ENCODE assay signal across 20 cellular contexts in the genomic region with DNA sequence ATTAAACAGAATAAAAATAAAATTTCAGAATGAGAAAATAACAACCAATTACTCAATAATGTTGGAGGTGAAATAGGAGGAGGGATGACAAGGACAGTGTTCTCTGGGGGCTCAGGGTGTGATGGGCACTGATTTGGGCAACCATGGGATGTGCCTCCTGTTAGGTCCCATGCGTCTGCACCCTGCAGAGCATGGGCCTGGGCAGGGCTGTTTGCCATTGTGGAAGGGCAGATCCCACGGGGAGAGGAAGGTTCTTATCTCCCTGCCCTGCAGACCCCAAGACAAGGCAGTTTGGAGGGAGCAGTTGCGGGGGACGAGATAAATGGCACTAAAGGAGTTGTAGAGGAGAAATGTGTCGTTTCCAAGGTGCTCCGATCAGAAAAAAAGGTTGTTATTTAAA.
DNase-seq lines count a peak whose midpoint lies in the region; ATAC-seq and TF ChIP-seq lines count a peak whose summit lies in the region.
"Had no signal": no experiment of that assay in that cellular context is flagged by ENCODE, and none has a peak within 500 bp of the region (broad histone marks: within the 10 kb centered on the region; RNA-seq: fewer than 3 reads in every experiment).

No MANE protein-coding gene starts in this region.

- H2AK5ac ChIP-seq in IMR-90 (ENCODE audit: low read depth, low read length): no peak overlapping the region

- H3K36me3 Mint-ChIP-seq in neural progenitor cell: no peaks in the 10 kb centered on the region
- H3K36me3 Mint-ChIP-seq: CD4-positive, CD25-positive, alpha-beta regulatory T cell; CD8-positive, alpha-beta memory T cell had no signal

- H3K4me2 ChIP-seq in IMR-90 (ENCODE audit: low read depth, low read length) (no peak overlapping the region), neural progenitor cell (no peak overlapping the region)

- no peak overlapping the region for H2BK5ac ChIP-seq in IMR-90 (ENCODE audit: low read depth, low read length, poor library complexity, severe bottlenecking)

- no peak overlapping the region for H4K91ac ChIP-seq in IMR-90 (ENCODE audit: insufficient read depth, low read depth, low read length)

- no peak overlapping the region for H4K5ac ChIP-seq in IMR-90 (ENCODE audit: low read depth, low read length)

- H3K18ac ChIP-seq in IMR-90 (ENCODE audit: low read depth, low read length): no peak overlapping the region

- ATAC-seq in IMR-90 (ENCODE audit: low read depth) (no peak), GM19395 (IDR thresholded peaks at IDR 0.05; ENCODE audit: unreplicated experiment) (no peak)
- ATAC-seq: HepG2 had no signal

- no peak overlapping the region for H3K23ac ChIP-seq in IMR-90 (ENCODE audit: low read depth, low read length)

- no peak overlapping the region for H3K4me3 Mint-ChIP-seq in neural progenitor cell
- H3K4me3 Mint-ChIP-seq: CD4-positive, CD25-positive, alpha-beta regulatory T cell; CD8-positive, alpha-beta memory T cell; H9 had no signal

- H3K36me3 ChIP-seq in IMR-90 (ENCODE audit: control insufficient read depth, insufficient read depth, low read length) (no peaks in the 10 kb centered on the region), ascending aorta (no peaks in the 10 kb centered on the region), neural progenitor cell (no peaks in the 10 kb centered on the region), tibial artery (no peaks in the 10 kb centered on the region)
- H3K36me3 ChIP-seq: BE2C had no signal

- no peak overlapping the region for H3K9ac ChIP-seq in IMR-90 (ENCODE audit: low read depth, low read length)
- no peak overlapping the region for H3K9ac ChIP-seq in neural progenitor cell

- peak overlapping the region; percentile 35 for H2AFZ ChIP-seq in IMR-90 (replicated peaks; ENCODE audit: low read length, poor library complexity)
- H2AFZ ChIP-seq in neural progenitor cell (replicated peaks): no peak overlapping the region

- no TSS peak for BruUV-seq in IMR-90 (replicated peaks; lab: Mats Ljungman, UMichigan)

- H2AK9ac ChIP-seq in IMR-90 (replicated peaks; ENCODE audit: low read depth, low read length, poor library complexity): no peak overlapping the region

- CTCF ChIA-PET in IMR-90 (lab: Yijun Ruan, JAX): no interaction called here
- CTCF ChIA-PET in RWPE1 (lab: Yijun Ruan, JAX): no interaction called here

- H4K20me1 ChIP-seq in IMR-90 (ENCODE audit: insufficient read depth, low read length) (no peaks in the 10 kb centered on the region), neural progenitor cell (ENCODE audit: low read depth) (no peaks in the 10 kb centered on the region)

- no peak for TF ChIP-seq RAD21 in IMR-90 (IDR thresholded peaks at IDR 0.05; ENCODE audit: low read length)

- in situ Hi-C loops in IMR-90 (cut with MboI; ENCODE audit: low sequenced_read_pairs): no loop called here

- no peaks in the 10 kb centered on the region for H3K4me1 Mint-ChIP-seq in neural progenitor cell
- H3K4me1 Mint-ChIP-seq: CD4-positive, CD25-positive, alpha-beta regulatory T cell; CD8-positive, alpha-beta memory T cell; H9 had no signal

- peaks cover 9% of the 10 kb centered on the region for H3K27me3 Mint-ChIP-seq in neural progenitor cell (ENCODE audit: insufficient read depth, low read depth)

- H2BK15ac ChIP-seq in IMR-90 (ENCODE audit: low read depth, low read length): no peak overlapping the region

- DNase-seq in IMR-90 (no peak), ascending aorta (ENCODE audit: low spot score in 2 of 2) (no peak), neural progenitor cell (ENCODE audit: low spot score) (no peak), tibial artery (no peak), RWPE1 (ENCODE audit: low spot score) (no peak), Kasumi-1 (lab: John Stamatoyannopoulos, UW) (no peak)
- DNase-seq: ACHN; BE2C; C1 segment of cervical spinal cord; CD4-positive, CD25-positive, alpha-beta regulatory T cell; CD8-positive, alpha-beta memory T cell; COR-L47; DMS 273 treated with DMSO at 0.1 percent for 48 hours; DMS53; DND-41; EL; GOT3; H9 had no signal

- no peak overlapping the region for H3K14ac ChIP-seq in IMR-90 (replicated peaks; ENCODE audit: low read depth, low read length)

- H3K56ac ChIP-seq in IMR-90 (ENCODE audit: extremely low read depth, insufficient read depth, low read length): no peak overlapping the region

- no peaks in the 10 kb centered on the region for H3K79me1 ChIP-seq in IMR-90 (ENCODE audit: low read depth in 1 of 2, low read length in 2 of 2)

- H3K9me3 ChIP-seq in IMR-90 (ENCODE audit: control insufficient read depth, insufficient read depth, low read length): no peaks in the 10 kb centered on the region
- H3K9me3 ChIP-seq in ascending aorta: no peaks in the 10 kb centered on the region
- H3K9me3 ChIP-seq in neural progenitor cell (ENCODE audit: low read depth): no peaks in the 10 kb centered on the region
- no peaks in the 10 kb centered on the region for H3K9me3 ChIP-seq in tibial artery
- H3K9me3 ChIP-seq: BE2C had no signal

- H3K27ac ChIP-seq in IMR-90 (ENCODE audit: insufficient read depth, low read length): no peak overlapping the region
- peak overlapping the region; percentile 20 to 83 for H3K27ac ChIP-seq in ascending aorta
- no peak overlapping the region for H3K27ac ChIP-seq in neural progenitor cell
- peak overlapping the region; percentile 42 to 53 for H3K27ac ChIP-seq in tibial artery
- H3K27ac ChIP-seq in RWPE1: no peak overlapping the region

- H2BK20ac ChIP-seq in IMR-90 (ENCODE audit: low read depth, low read length): no peak overlapping the region

- TF ChIP-seq CTCF in IMR-90 (conservative IDR thresholded peaks at IDR 0.05; ENCODE audit: low read depth, low read length) (no peak), ascending aorta (IDR thresholded peaks at IDR 0.05) (no peak), neural progenitor cell (IDR thresholded peaks at IDR 0.05) (no peak), tibial artery (IDR thresholded peaks at IDR 0.05) (no peak), RWPE1 (conservative IDR thresholded peaks at IDR 0.05; ENCODE audit: low read depth) (no peak)

- no peaks in the 10 kb centered on the region for H3K9me1 ChIP-seq in IMR-90 (ENCODE audit: insufficient read depth, low read length)

- POLR2A ChIA-PET in IMR-90 (lab: Charles Lee; ENCODE audit: unreplicated experiment): no interaction called here
- POLR2A ChIA-PET in RWPE1 (lab: Yijun Ruan, JAX; ENCODE audit: low non-redundant PET): no interaction called here

- no CpG with 5 or more reads among the region's 6 CpGs for WGBS in IMR-90 (ENCODE audit: extremely low coverage in 2 of 2, insufficient read length in 1 of 2), 2 experiments

- no peak overlapping the region for H2BK120ac ChIP-seq in IMR-90 (ENCODE audit: low read depth, low read length)

- H3F3A ChIP-seq in neural progenitor cell (ENCODE audit: low read depth): no peaks in the 10 kb centered on the region

- dilution Hi-C loops in IMR-90 (cut with HindIII; ENCODE audit: low sequenced_read_pairs, unreplicated experiment): no loop called here

- H3K4ac ChIP-seq in IMR-90 (ENCODE audit: low read depth, low read length): no peak overlapping the region

- H3K4me3 ChIP-seq in IMR-90 (ENCODE audit: insufficient read depth, low read depth, low read length): no peak overlapping the region
- no peak overlapping the region for H3K4me3 ChIP-seq in ascending aorta
- H3K4me3 ChIP-seq in neural progenitor cell: no peak overlapping the region
- H3K4me3 ChIP-seq in tibial artery: no peak overlapping the region

- TF ChIP-seq POLR2A in IMR-90 (IDR thresholded peaks at IDR 0.05; ENCODE audit: low read depth, low read length): no peak

- H3K9me3 Mint-ChIP-seq in neural progenitor cell: no peaks in the 10 kb centered on the region
- H3K9me3 Mint-ChIP-seq: CD8-positive, alpha-beta memory T cell; H9 had no signal

- H4K8ac ChIP-seq in IMR-90 (ENCODE audit: low read depth in 2 of 2, low read length in 2 of 2): no peak overlapping the region

- intact Hi-C loops in IMR-90 (cut with micrococcal nuclease) (no loop called here), ascending aorta (cut with DNase I) (loop anchor here (2.0 kb wide), 2 partner anchors 121 to 143 kb away; no protein-coding TSS in a partner anchor), tibial artery (cut with DNase I; ENCODE audit: low total_unique reads) (no loop called here)

- H3K79me2 ChIP-seq in neural progenitor cell (ENCODE audit: low read depth): no peaks in the 10 kb centered on the region

- H3K27me3 ChIP-seq in IMR-90 (ENCODE audit: control insufficient read depth, insufficient read depth, low read length) (no peaks in the 10 kb centered on the region), ascending aorta (no peaks in the 10 kb centered on the region), neural progenitor cell (no peaks in the 10 kb centered on the region), tibial artery (no peaks in the 10 kb centered on the region)
- H3K27me3 ChIP-seq: BE2C had no signal

- H3K27ac Mint-ChIP-seq in neural progenitor cell: peak overlapping the region; percentile 24
- H3K27ac Mint-ChIP-seq: CD4-positive, CD25-positive, alpha-beta regulatory T cell; CD8-positive, alpha-beta memory T cell had no signal

- H3K4me1 ChIP-seq in IMR-90 (ENCODE audit: control insufficient read depth, insufficient read depth, low read length) (no peaks in the 10 kb centered on the region), ascending aorta (peaks cover 6 to 14% of the 10 kb centered on the region in 2 donors), neural progenitor cell (no peaks in the 10 kb centered on the region), tibial artery (peaks cover 0 to 36% (median 19%) of the 10 kb centered on the region in 4 donors)
- H3K4me1 ChIP-seq: BE2C had no signal

TF ChIP-seq in IMR-90, 13 proteins besides CTCF, POLR2A, EP300 and RAD21 (continues in another document):
- TF ChIP-seq SMC3 (IDR thresholded peaks at IDR 0.05; ENCODE audit: low read depth, low read length): no peak
- no peak for TF ChIP-seq BHLHE40 (IDR thresholded peaks at IDR 0.05; ENCODE audit: low read depth, low read length)
- no peak for TF ChIP-seq CHD1 (IDR thresholded peaks at IDR 0.05; ENCODE audit: low read depth, low read length)
- no peak for TF ChIP-seq NFE2L2 (IDR thresholded peaks at IDR 0.05; ENCODE audit: low read depth, low read length)
- TF ChIP-seq, protein P1, sequence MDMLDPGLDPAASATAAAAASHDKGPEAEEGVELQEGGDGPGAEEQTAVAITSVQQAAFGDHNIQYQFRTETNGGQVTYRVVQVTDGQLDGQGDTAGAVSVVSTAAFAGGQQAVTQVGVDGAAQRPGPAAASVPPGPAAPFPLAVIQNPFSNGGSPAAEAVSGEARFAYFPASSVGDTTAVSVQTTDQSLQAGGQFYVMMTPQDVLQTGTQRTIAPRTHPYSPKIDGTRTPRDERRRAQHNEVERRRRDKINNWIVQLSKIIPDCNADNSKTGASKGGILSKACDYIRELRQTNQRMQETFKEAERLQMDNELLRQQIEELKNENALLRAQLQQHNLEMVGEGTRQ (IDR thresholded peaks at IDR 0.05; ENCODE audit: low read depth, low read length): no peak
- no peak for TF ChIP-seq MXI1 (IDR thresholded peaks at IDR 0.05; ENCODE audit: borderline replicate concordance, low read depth, low read length)

Comparison
In these comparisons a context has a peak if more than half of its experiments do, and no peak if none do; other contexts are left out.
1. H3K27ac ChIP-seq: peak in ascending aorta (2 of 2) and tibial artery (2 of 2); none in IMR-90 (single experiment), neural progenitor cell (single experiment) and RWPE1 (single experiment).